8 cellular contexts compared by ENCODE assay signal in genomic region chr22:37309221-37310074, GRCh38. TPM values are rescaled to one million over a fixed set of nuclear protein-coding genes. Genes with fewer than 3 reads are reported as not detected.
DNase-seq lines count a peak whose midpoint lies in the region; ATAC-seq, FAIRE-seq and TF ChIP-seq lines count a peak whose summit lies in the region.

No MANE protein-coding gene starts in this region.

- no peak for TF ChIP-seq POLR2A in esophagus squamous epithelium (IDR thresholded peaks at IDR 0.05)

- TF ChIP-seq CTCF in esophagus squamous epithelium (IDR thresholded peaks at IDR 0.05) (no peak), A673 (conservative IDR thresholded peaks at IDR 0.05; ENCODE audit: low read depth, low read length) (no peak)

- H3K4me1 ChIP-seq in ACC112 (ENCODE audit: control insufficient read depth, insufficient read depth, low read length, unreplicated experiment) = peaks cover 71% of the 10 kb centered on the region
- peaks cover 74% of the 10 kb centered on the region for H3K4me1 ChIP-seq in effector memory CD4-positive, alpha-beta T cell (ENCODE audit: control insufficient read depth, insufficient read depth, low read length, poor library complexity, severe bottlenecking)
- H3K4me1 ChIP-seq in esophagus squamous epithelium = peaks cover 27 to 67% (median 32%) of the 10 kb centered on the region in 3 donors
- peaks cover 14% of the 10 kb centered on the region for H3K4me1 ChIP-seq in A673 (ENCODE audit: insufficient read depth, low read length, poor library complexity, severe bottlenecking)

- H2AFZ ChIP-seq in ACC112 (ENCODE audit: low read length, unreplicated experiment) = no peak overlapping the region

- H3K27me3 ChIP-seq in ACC112 (ENCODE audit: insufficient read depth, low read length) = no peaks in the 10 kb centered on the region
- H3K27me3 ChIP-seq in effector memory CD4-positive, alpha-beta T cell (replicated peaks; ENCODE audit: control insufficient read depth, insufficient read depth, low read length, poor library complexity, severe bottlenecking) = no peaks in the 10 kb centered on the region
- H3K27me3 ChIP-seq in esophagus squamous epithelium = peaks cover 0 to 44% (median 0%) of the 10 kb centered on the region in 4 donors
- no peaks in the 10 kb centered on the region for H3K27me3 ChIP-seq in A673 (replicated peaks; ENCODE audit: insufficient read depth, low read depth, low read length, poor library complexity)

- peaks cover 77% of the 10 kb centered on the region for H3K4me1 Mint-ChIP-seq in T-helper 2 cell treated with Interferon-gamma antibody and Interleukin-4, amounts not matched to agents 5 μg/mL and 100 μg/mL, for 36 hours (ENCODE audit: low read depth)

- DNase-seq in GM19239 (ENCODE audit: insufficient read length, low spot score) (peak; percentile 67), esophagus squamous epithelium (lab: John Stamatoyannopoulos, UW) (no peak), A673 (ENCODE audit: low spot score) (no peak), left cardiac atrium (no peak)
- peak; percentile 44 for DNase-seq in T-helper 2 cell treated with Interferon-gamma antibody and Interleukin-4, amounts not matched to agents 5 μg/mL and 100 μg/mL, for 36 hours (ENCODE audit: low spot score)
- DNase-seq in effector memory CD4-positive, alpha-beta T cell = peak in 1 of 3 donors; percentile 19

- no peak overlapping the region for H3K4me3 ChIP-seq in ACC112 (ENCODE audit: low read depth, low read length)
- H3K4me3 ChIP-seq in effector memory CD4-positive, alpha-beta T cell (ENCODE audit: insufficient read depth, low read depth, low read length, poor library complexity, severe bottlenecking) = peak overlapping the region; percentile 27
- H3K4me3 ChIP-seq in esophagus squamous epithelium = no peak overlapping the region
- H3K4me3 ChIP-seq in A673 (ENCODE audit: low read depth, low read length, poor library complexity, severe bottlenecking) = no peak overlapping the region

- intact Hi-C loops in esophagus squamous epithelium (cut with DNase I) = loop anchor here (10.0 kb wide), 1 partner anchor 115 kb away; the partner anchor contains the start of gene ELFN2
- intact Hi-C loops in A673 (cut with micrococcal nuclease; ENCODE audit: unreplicated experiment) = loop anchor here (10.0 kb wide), 1 partner anchor 255 kb away; the partner anchor contains the start of gene CDC42EP1
- intact Hi-C loops in left cardiac atrium (cut with DNase I) = loop anchor here (10.0 kb wide), 2 partner anchors 145 to 255 kb away; partner anchors contain the start of gene CDC42EP1 (in 1 of the 2)

- peak; percentile 89 for FAIRE-seq in GM19239 (lab: Jason Lieb, UNC)

- 50 to 73% methylated on average over 2 to 3 of the region's 25 CpGs for WGBS in esophagus squamous epithelium, 2 donors

- no peaks in the 10 kb centered on the region for H3K9me3 Mint-ChIP-seq in T-helper 2 cell treated with Interferon-gamma antibody and Interleukin-4, amounts not matched to agents 5 μg/mL and 100 μg/mL, for 36 hours

- H3K27me3 Mint-ChIP-seq in T-helper 2 cell treated with Interferon-gamma antibody and Interleukin-4, amounts not matched to agents 5 μg/mL and 100 μg/mL, for 36 hours (ENCODE audit: low read depth) = no peaks in the 10 kb centered on the region

- no TSS peak for BruUV-seq in A673 (replicated peaks; lab: Mats Ljungman, UMichigan)

- ATAC-seq in GM21381 (IDR thresholded peaks at IDR 0.05; ENCODE audit: unreplicated experiment) (no peak), left cardiac atrium (no peak)

- H3K27ac Mint-ChIP-seq in T-helper 2 cell treated with Interferon-gamma antibody and Interleukin-4, amounts not matched to agents 5 μg/mL and 100 μg/mL, for 36 hours = peak overlapping the region; percentile 99

- peaks cover 72% of the 10 kb centered on the region for H3K36me3 Mint-ChIP-seq in T-helper 2 cell treated with Interferon-gamma antibody and Interleukin-4, amounts not matched to agents 5 μg/mL and 100 μg/mL, for 36 hours (ENCODE audit: low read depth)

- no peaks in the 10 kb centered on the region for H3K79me2 ChIP-seq in ACC112 (ENCODE audit: control insufficient read depth, insufficient read depth, low read length, unreplicated experiment)

- CTCF ChIA-PET in A673 (lab: Charles Lee) = interaction anchor here (0.6 kb wide), 1 partner anchor 293 kb away, joined by 5 read pairs; no protein-coding TSS in a partner anchor

- H3K4me3 Mint-ChIP-seq in T-helper 2 cell treated with Interferon-gamma antibody and Interleukin-4, amounts not matched to agents 5 μg/mL and 100 μg/mL, for 36 hours = peak overlapping the region; percentile 79

- POLR2A ChIA-PET in A673 (lab: Charles Lee; ENCODE audit: low non-redundant PET) = no interaction called here

- H3K27ac ChIP-seq in ACC112 (ENCODE audit: low read depth, low read length) = peak overlapping the region; percentile 35; the same call in 1 of the 2 replicates
- H3K27ac ChIP-seq in effector memory CD4-positive, alpha-beta T cell (ENCODE audit: insufficient read depth, low read length, poor library complexity, severe bottlenecking) = peak overlapping the region; percentile 96
- H3K27ac ChIP-seq in esophagus squamous epithelium = peak overlapping the region in 2 of 4 donors; percentile 28 to 39
- H3K27ac ChIP-seq in A673 (ENCODE audit: low read depth, low read length, poor library complexity, severe bottlenecking) = no peak overlapping the region

- H3K36me3 ChIP-seq in ACC112 (ENCODE audit: insufficient read depth, low read length) (no peaks in the 10 kb centered on the region), esophagus squamous epithelium (no peaks in the 10 kb centered on the region), A673 (ENCODE audit: insufficient read depth, low read length, poor library complexity, severe bottlenecking) (no peaks in the 10 kb centered on the region)
- H3K36me3 ChIP-seq in effector memory CD4-positive, alpha-beta T cell (ENCODE audit: control insufficient read depth, insufficient read depth, low read length) = peaks cover 43% of the 10 kb centered on the region

- H3K9me3 ChIP-seq in effector memory CD4-positive, alpha-beta T cell (ENCODE audit: control insufficient read depth, low read length) = no peaks in the 10 kb centered on the region
- H3K9me3 ChIP-seq in esophagus squamous epithelium (no peaks in the 10 kb centered on the region), A673 (ENCODE audit: low read depth, low read length, poor library complexity, severe bottlenecking) (no peaks in the 10 kb centered on the region)

RNA-seq across cellular contexts. Expression of gene CYTH4, which starts 27.1 kb away (rescaled TPM):
- total RNA-seq in esophagus squamous epithelium (10 to 100 TPM in 1 of 4 donors, 1 to 10 TPM in 3; 1.9 to 10.3 (median 3.4) TPM), A673 (2021) (not detected in 2 replicates), left cardiac atrium (10 to 100 TPM; 12.7 to 15.3 TPM)

Comparison
In these comparisons a context has a peak if more than half of its experiments do, and no peak if none do; other contexts are left out.
1. DNase-seq: peak in GM19239 (single experiment) and T-helper 2 cell treated with Interferon-gamma antibody and Interleukin-4, amounts not matched to agents 5 μg/mL and 100 μg/mL, for 36 hours (single experiment); none in esophagus squamous epithelium (single experiment), A673 (single experiment) and left cardiac atrium (single experiment).